In the genomic region with DNA sequence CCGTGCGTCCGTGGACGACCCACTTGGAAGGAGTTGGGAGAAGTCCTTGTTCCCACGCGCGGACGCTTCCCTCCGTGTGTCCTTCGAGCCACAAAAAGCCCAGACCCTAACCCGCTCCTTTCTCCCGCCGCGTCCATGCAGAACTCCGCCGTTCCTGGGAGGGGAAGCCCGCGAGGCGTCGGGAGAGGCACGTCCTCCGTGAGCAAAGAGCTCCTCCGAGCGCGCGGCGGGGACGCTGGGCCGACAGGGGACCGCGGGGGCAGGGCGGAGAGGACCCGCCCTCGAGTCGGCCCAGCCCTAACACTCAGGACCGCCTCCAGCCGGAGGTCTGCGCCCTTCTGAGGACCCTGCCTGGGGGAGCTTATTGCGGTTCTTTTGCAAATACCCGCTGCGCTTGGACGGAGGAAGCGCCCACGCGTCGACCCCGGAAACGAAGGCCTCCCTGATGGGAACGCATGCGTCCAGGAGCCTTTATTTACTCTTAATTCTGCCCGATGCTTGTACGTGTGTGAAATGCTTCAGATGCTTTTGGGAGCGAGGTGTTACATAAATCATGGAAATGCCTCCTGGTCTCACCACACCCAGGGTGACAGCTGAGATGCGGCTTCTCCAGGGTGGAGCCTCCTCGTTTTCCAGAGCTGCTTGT, we compare ENCODE assay signal across 8 cellular contexts. TPM values are rescaled to one million over a fixed set of nuclear protein-coding genes. Genes with fewer than 3 reads are reported as not detected.
A peak's percentile ranks its signal among the peaks of the same experiment; 100 is the strongest.
DNase-seq lines count a peak whose midpoint lies in the region; ATAC-seq and TF ChIP-seq lines count a peak whose summit lies in the region.

No MANE protein-coding gene starts in this region.

- H3F3A ChIP-seq in smooth muscle cell (ENCODE audit: low read depth), result peaks cover 8% of the 10 kb centered on the region

- H3K9me3 Mint-ChIP-seq in activated naive CD8-positive, alpha-beta T cell treated with anti-CD3 and anti-CD28 coated beads, Interleukin-2, amount 10 ng/mL, durations not matched to agents 7 days and 5 days, result no peaks in the 10 kb centered on the region

- H3K27ac ChIP-seq in iPS-18a (ENCODE audit: low read length), result no peak overlapping the region
- no peak overlapping the region for H3K27ac ChIP-seq in smooth muscle cell (ENCODE audit: low read depth)

- H3K27me3 ChIP-seq in iPS-18a (ENCODE audit: control insufficient read depth, insufficient read depth, low read length), result peaks cover 27% of the 10 kb centered on the region
- no peaks in the 10 kb centered on the region for H3K27me3 ChIP-seq in smooth muscle cell (ENCODE audit: low read depth)

- peak overlapping the region; percentile 70 for H2AFZ ChIP-seq in smooth muscle cell (ENCODE audit: low read depth)

- WGBS in smooth muscle cell (ENCODE audit: low lambda C conversion rate), result under 1% methylated on average over 40 of the region's 55 CpGs

- POLR2A ChIA-PET in activated naive CD8-positive, alpha-beta T cell treated with anti-CD3 and anti-CD28 coated beads, Interleukin-2, amount 10 ng/mL, durations not matched to agents 7 days and 5 days (lab: Charles Lee), result no interaction called here

- H3K4me3 Mint-ChIP-seq in activated naive CD8-positive, alpha-beta T cell treated with anti-CD3 and anti-CD28 coated beads, Interleukin-2, amount 10 ng/mL, durations not matched to agents 7 days and 5 days, result peak overlapping the region; percentile 83

- peaks cover 6% of the 10 kb centered on the region for H3K36me3 Mint-ChIP-seq in activated naive CD8-positive, alpha-beta T cell treated with anti-CD3 and anti-CD28 coated beads, Interleukin-2, amount 10 ng/mL, durations not matched to agents 7 days and 5 days

- H3K4me1 ChIP-seq in iPS-18a (ENCODE audit: control insufficient read depth, low read depth, low read length), result peaks cover 4% of the 10 kb centered on the region
- no peaks in the 10 kb centered on the region for H3K4me1 ChIP-seq in smooth muscle cell (ENCODE audit: low read depth)

- H3K79me2 ChIP-seq in smooth muscle cell (ENCODE audit: low read depth), result no peaks in the 10 kb centered on the region

- DNase-seq in SIG-M5 treated with dmso at 0.1 percent for 504 hours (lab: John Stamatoyannopoulos, UW; ENCODE audit: unreplicated experiment) (peak; percentile 23), SIG-M5 (lab: John Stamatoyannopoulos, UW) (no peak), NCI-H1105 treated with DMSO at 0.1 percent for 48 hours (lab: John Stamatoyannopoulos, UW) (peak; percentile 67), smooth muscle cell (lab: John Stamatoyannopoulos, UW; ENCODE audit: unreplicated experiment) (no peak)
- no peak for DNase-seq in activated naive CD8-positive, alpha-beta T cell treated with anti-CD3 and anti-CD28 coated beads, Interleukin-2, amount 10 ng/mL, durations not matched to agents 7 days and 5 days

- no peak overlapping the region for H3K27ac Mint-ChIP-seq in activated naive CD8-positive, alpha-beta T cell treated with anti-CD3 and anti-CD28 coated beads, Interleukin-2, amount 10 ng/mL, durations not matched to agents 7 days and 5 days

- H3K4me3 ChIP-seq in iPS-18a (ENCODE audit: low read length), result peak overlapping the region; percentile 73
- peak overlapping the region; percentile 66 for H3K4me3 ChIP-seq in smooth muscle cell

- ATAC-seq in activated naive CD8-positive, alpha-beta T cell treated with anti-CD3 and anti-CD28 coated beads, Interleukin-2, amount 10 ng/mL, durations not matched to agents 7 days and 5 days (ENCODE audit: low read depth), result peak; percentile 28
- ATAC-seq in GM19328 (IDR thresholded peaks at IDR 0.05; ENCODE audit: unreplicated experiment) (no peak), HG03039 (IDR thresholded peaks at IDR 0.05; ENCODE audit: unreplicated experiment) (no peak)

- TF ChIP-seq CTCF in smooth muscle cell (IDR thresholded peaks at IDR 0.05; ENCODE audit: borderline replicate concordance, insufficient read depth, poor library complexity, severe bottlenecking), result no peak

- peaks cover 6% of the 10 kb centered on the region for H3K4me1 Mint-ChIP-seq in activated naive CD8-positive, alpha-beta T cell treated with anti-CD3 and anti-CD28 coated beads, Interleukin-2, amount 10 ng/mL, durations not matched to agents 7 days and 5 days

- peak overlapping the region; percentile 97 for H3K4me2 ChIP-seq in smooth muscle cell

- H3K36me3 ChIP-seq in iPS-18a (ENCODE audit: control insufficient read depth, low read depth, low read length) (no peaks in the 10 kb centered on the region), smooth muscle cell (ENCODE audit: low read depth) (no peaks in the 10 kb centered on the region)

- peaks cover 11% of the 10 kb centered on the region for H3K27me3 Mint-ChIP-seq in activated naive CD8-positive, alpha-beta T cell treated with anti-CD3 and anti-CD28 coated beads, Interleukin-2, amount 10 ng/mL, durations not matched to agents 7 days and 5 days

- no peaks in the 10 kb centered on the region for H4K20me1 ChIP-seq in smooth muscle cell (ENCODE audit: low read depth)

- H3K9me3 ChIP-seq in iPS-18a (ENCODE audit: control insufficient read depth, low read depth, low read length) (no peaks in the 10 kb centered on the region), smooth muscle cell (replicated peaks; ENCODE audit: low read depth) (no peaks in the 10 kb centered on the region)

- H3K9ac ChIP-seq in iPS-18a (ENCODE audit: low read length) (peak overlapping the region; percentile 38), smooth muscle cell (ENCODE audit: low read depth) (no peak overlapping the region)

RNA-seq across cellular contexts. Expression of a gene that starts 32.4 kb away (rescaled TPM):
- total RNA-seq in activated naive CD8-positive, alpha-beta T cell treated with anti-CD3 and anti-CD28 coated beads, Interleukin-2, amount 10 ng/mL, durations not matched to agents 7 days and 5 days, result 100 to 1,000 TPM; 153 to 157 TPM
- total RNA-seq in smooth muscle cell, result 51.4 and 61.9 TPM in 2 replicates
- polyA plus RNA-seq in smooth muscle cell, result 95.7 and 97.9 TPM in 2 replicates

Comparison
In these comparisons a context has a peak if more than half of its experiments do, and no peak if none do; other contexts are left out.
1. DNase-seq: peak in SIG-M5 treated with dmso at 0.1 percent for 504 hours (single experiment) and NCI-H1105 treated with DMSO at 0.1 percent for 48 hours (single experiment); none in SIG-M5 (single experiment), activated naive CD8-positive, alpha-beta T cell treated with anti-CD3 and anti-CD28 coated beads, Interleukin-2, amount 10 ng/mL, durations not matched to agents 7 days and 5 days (single experiment) and smooth muscle cell (single experiment).